In genomic region chr2:85435220-85435958, GRCh38 we compare ENCODE assay signal across 14 cellular contexts. TPM values are rescaled to one million over a fixed set of nuclear protein-coding genes. Genes with fewer than 3 reads are reported as not detected.
DNase-seq lines count a peak whose midpoint lies in the region; ATAC-seq and TF ChIP-seq lines count a peak whose summit lies in the region.
"Had no signal": no experiment of that assay in that cellular context is flagged by ENCODE, and none has a peak within 500 bp of the region (broad histone marks: within the 10 kb centered on the region; RNA-seq: fewer than 3 reads in every experiment).

No MANE protein-coding gene starts in this region.

- H3K27ac ChIP-seq in heart right ventricle (peak overlapping the region in 9 of 10 donors; percentile 1 to 93 (median 52)), left ventricle myocardium inferior (replicated peaks) (peak overlapping the region; percentile 96), parathyroid adenoma (peak overlapping the region; percentile 68)

- ATAC-seq in heart right ventricle (no peak), left cardiac atrium (no peak), GM21825 (IDR thresholded peaks at IDR 0.05; ENCODE audit: unreplicated experiment) (no peak)

- 87 to 89% methylated on average over 21 of the region's 21 CpGs for WGBS in heart right ventricle, 2 donors

- no peak overlapping the region for H2AFZ ChIP-seq in parathyroid adenoma

- DNase-seq in heart right ventricle (no peak), left cardiac atrium (no peak), left ventricle myocardium inferior (no peak), NOMO-1 treated with DMSO at 0.1 percent for 48 hours (lab: John Stamatoyannopoulos, UW; ENCODE audit: unreplicated experiment) (no peak), SHP77 (lab: John Stamatoyannopoulos, UW) (no peak), pons (ENCODE audit: low spot score) (no peak)
- DNase-seq: effector CD4-positive, alpha-beta T cell; EL; mammary epithelial cell; T-helper 2 cell had no signal

- intact Hi-C loops in heart right ventricle (cut with DNase I) (loop anchor here in 5 of 10 donors (5.0 kb wide), 2 partner anchors 67 to 102 kb away; partner anchors contain the start of gene MAT2A (in 4 of the 5)), left cardiac atrium (cut with DNase I) (loop anchor here in 1 of 2 donors (5.0 kb wide), 1 partner anchor 102 kb away; the partner anchor contains the start of gene MAT2A), left ventricle myocardium inferior (cut with micrococcal nuclease) (no loop called here)

- H3K27me3 ChIP-seq in heart right ventricle (no peaks in the 10 kb centered on the region), left ventricle myocardium inferior (ENCODE audit: low read depth) (no peaks in the 10 kb centered on the region), parathyroid adenoma (ENCODE audit: control insufficient read depth, insufficient read depth, low read length) (no peaks in the 10 kb centered on the region)

- TF ChIP-seq CTCF in heart right ventricle (IDR thresholded peaks at IDR 0.05) (no peak), left ventricle myocardium inferior (IDR thresholded peaks at IDR 0.05; ENCODE audit: borderline replicate concordance) (no peak), parathyroid adenoma (IDR thresholded peaks at IDR 0.05) (peak; percentile 8)

- H3K9ac ChIP-seq in parathyroid adenoma = no peak overlapping the region

- H3K9me3 ChIP-seq in heart right ventricle = no peaks in the 10 kb centered on the region
- H3K9me3 ChIP-seq in left ventricle myocardium inferior (replicated peaks) = no peaks in the 10 kb centered on the region
- no peaks in the 10 kb centered on the region for H3K9me3 ChIP-seq in parathyroid adenoma (ENCODE audit: control insufficient read depth, low read length)
- H3K9me3 ChIP-seq: thoracic aorta had no signal

- H3K4me2 ChIP-seq in parathyroid adenoma (ENCODE audit: low read length) = peak overlapping the region; percentile 50

- H3K4me3 ChIP-seq in heart right ventricle = no peak overlapping the region
- no peak overlapping the region for H3K4me3 ChIP-seq in left ventricle myocardium inferior
- no peak overlapping the region for H3K4me3 ChIP-seq in parathyroid adenoma (ENCODE audit: low read depth, low read length)
- H3K4me3 ChIP-seq: thoracic aorta had no signal

- no peaks in the 10 kb centered on the region for H3K36me3 ChIP-seq in heart right ventricle
- H3K36me3 ChIP-seq in left ventricle myocardium inferior = no peaks in the 10 kb centered on the region
- H3K36me3 ChIP-seq in parathyroid adenoma (ENCODE audit: control insufficient read depth, insufficient read depth, low read length) = no peaks in the 10 kb centered on the region
- H3K36me3 ChIP-seq: thoracic aorta had no signal

- no peaks in the 10 kb centered on the region for H3K79me2 ChIP-seq in parathyroid adenoma

- H3K4me1 ChIP-seq in heart right ventricle (peaks cover 19 to 63% (median 46%) of the 10 kb centered on the region in 9 donors), left ventricle myocardium inferior (peaks cover 63% of the 10 kb centered on the region), parathyroid adenoma (peaks cover 57% of the 10 kb centered on the region)

RNA-seq across cellular contexts. Expression of gene SH2D6, which starts 16.9 kb away (rescaled TPM):
- under 1 TPM in 1 of 10 donors, not detected in 9; 0.72 TPM for total RNA-seq in heart right ventricle
- under 1 TPM; 0.06 to 0.51 TPM for polyA plus RNA-seq in heart right ventricle
- under 1 TPM; 0.29 to 0.37 TPM for total RNA-seq in left cardiac atrium
- not detected for total RNA-seq in left ventricle myocardium inferior
- total RNA-seq: glomerular endothelial cell, thoracic aorta had no signal

RNA-seq across cellular contexts. Expression of gene CAPG, which starts 25.2 kb away (rescaled TPM):
- 10 to 100 TPM in 1 of 10 donors, 1 to 10 TPM in 8, under 1 TPM in 1; 0.83 to 30.4 (median 5.9) TPM for total RNA-seq in heart right ventricle
- 10 to 100 TPM in 1 of 2 donors, 1 to 10 TPM in 1; 8.8 to 17.1 TPM for polyA plus RNA-seq in heart right ventricle
- 10 to 100 TPM; 13.6 to 20.3 TPM for total RNA-seq in left cardiac atrium
- total RNA-seq in left ventricle myocardium inferior = 3.5 TPM
